In the genomic region with DNA sequence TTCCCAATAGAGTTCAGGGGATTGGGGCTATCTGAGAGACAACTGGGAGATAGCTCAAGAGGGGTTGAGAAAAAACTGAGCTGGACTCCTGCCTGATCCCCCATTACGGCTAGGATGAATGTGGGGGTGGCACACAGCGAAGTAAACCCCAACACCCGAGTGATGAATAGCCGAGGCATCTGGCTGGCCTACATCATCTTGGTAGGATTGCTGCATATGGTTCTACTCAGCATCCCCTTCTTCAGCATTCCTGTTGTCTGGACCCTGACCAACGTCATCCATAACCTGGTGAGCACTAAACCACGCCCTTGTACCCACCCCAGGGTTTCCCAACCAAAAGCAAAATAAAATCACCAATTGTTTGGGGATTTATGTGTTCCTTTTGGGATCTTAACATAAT, we compare ENCODE assay signal across 10 cellular contexts. TPM values are rescaled to one million over a fixed set of nuclear protein-coding genes. Genes with fewer than 3 reads are reported as not detected.
A peak's percentile ranks its signal among the peaks of the same experiment; 100 is the strongest.
DNase-seq lines count a peak whose midpoint lies in the region; ATAC-seq and TF ChIP-seq lines count a peak whose summit lies in the region.
"Had no signal": no experiment of that assay in that cellular context is flagged by ENCODE, and none has a peak within 500 bp of the region (broad histone marks: within the 10 kb centered on the region; RNA-seq: fewer than 3 reads in every experiment).

No MANE protein-coding gene starts in this region.

- TF ChIP-seq CTCF in breast epithelium (IDR thresholded peaks at IDR 0.05) (no peak), MCF 10A (IDR thresholded peaks at IDR 0.05; ENCODE audit: unreplicated experiment) (no peak), WI38 (IDR thresholded peaks at IDR 0.05; ENCODE audit: low read depth, low read length) (no peak), upper lobe of left lung (IDR thresholded peaks at IDR 0.05) (no peak), nephron progenitor cell (IDR thresholded peaks at IDR 0.05) (no peak)

- H3K27ac ChIP-seq in breast epithelium (peak overlapping the region; percentile 35 to 93), iPS-20b (ENCODE audit: low read length) (no peak overlapping the region), upper lobe of left lung (peak overlapping the region; percentile 9 to 89 (median 84))

- H3K27ac Mint-ChIP-seq in MCF 10A (ENCODE audit: low read depth, unreplicated experiment): no peak overlapping the region
- no peak overlapping the region for H3K27ac Mint-ChIP-seq in nephron progenitor cell

- CTCF ChIA-PET in MCF 10A (lab: Yijun Ruan, JAX): interaction anchor here (1.1 to 1.8 kb wide), 8 partner anchors 8 to 221 kb away, joined by 3 to 13 read pairs (median 5); partner anchors contain the start of gene DNAJC14

- DNase-seq in breast epithelium (ENCODE audit: low spot score in 2 of 2): no peak
- no peak for DNase-seq in MCF 10A (ENCODE audit: unreplicated experiment)
- DNase-seq in upper lobe of left lung: no peak
- DNase-seq in NCI-H2196 (lab: John Stamatoyannopoulos, UW; ENCODE audit: unreplicated experiment): no peak
- no peak for DNase-seq in nephron progenitor cell
- no peak for DNase-seq in mucosa of gallbladder (ENCODE audit: low spot score)
- DNase-seq: caudate nucleus had no signal

- H3K9ac ChIP-seq in iPS-20b (ENCODE audit: low read depth, low read length): peak overlapping the region; percentile 83; the same call in 1 of the 2 replicates

- TF ChIP-seq POLR2A in breast epithelium (IDR thresholded peaks at IDR 0.05): no peak
- TF ChIP-seq POLR2A in upper lobe of left lung (IDR thresholded peaks at IDR 0.05): no peak

- POLR2A ChIA-PET in MCF 10A (lab: Yijun Ruan, JAX): interaction anchor here (1.2 to 8.3 kb wide), 16 partner anchors 10 to 403 kb away, joined by 3 to 207 read pairs (median 7); partner anchors contain the start of genes CD63, DGKA, DNAJC14 and ESYT1

- H3K9me3 ChIP-seq in breast epithelium: no peaks in the 10 kb centered on the region
- no peaks in the 10 kb centered on the region for H3K9me3 ChIP-seq in iPS-20b (ENCODE audit: insufficient read depth, low read depth, low read length)
- H3K9me3 ChIP-seq in upper lobe of left lung: no peaks in the 10 kb centered on the region

- ATAC-seq in upper lobe of left lung (ENCODE audit: low FRiP score in 2 of 2): no peak

- H3K4me3 ChIP-seq in breast epithelium (peak overlapping the region in 2 of 3 donors; percentile 67 to 71), WI38 (ENCODE audit: low read depth, low read length) (peak overlapping the region; percentile 83), iPS-20b (ENCODE audit: low read length) (peak overlapping the region; percentile 95), upper lobe of left lung (peak overlapping the region in 3 of 4 donors; percentile 63 to 83 (median 76))

- H3K27me3 ChIP-seq in breast epithelium: no peaks in the 10 kb centered on the region
- H3K27me3 ChIP-seq in iPS-20b (ENCODE audit: insufficient read depth, low read length): no peaks in the 10 kb centered on the region
- no peaks in the 10 kb centered on the region for H3K27me3 ChIP-seq in upper lobe of left lung

- H3K4me1 ChIP-seq in breast epithelium (peaks cover 0 to 17% of the 10 kb centered on the region in 2 donors), iPS-20b (ENCODE audit: insufficient read depth, low read length) (peaks cover 6% of the 10 kb centered on the region; the same call in 1 of the 2 replicates), upper lobe of left lung (peaks cover 27 to 42% (median 35%) of the 10 kb centered on the region in 4 donors)

- no peaks in the 10 kb centered on the region for H3K36me3 ChIP-seq in breast epithelium
- peaks cover 65% of the 10 kb centered on the region for H3K36me3 ChIP-seq in iPS-20b (ENCODE audit: insufficient read depth, low read depth, low read length)
- peaks cover 19 to 54% (median 34%) of the 10 kb centered on the region in 4 donors for H3K36me3 ChIP-seq in upper lobe of left lung

- H3K4me3 Mint-ChIP-seq in MCF 10A (ENCODE audit: unreplicated experiment): no peak overlapping the region
- no peak overlapping the region for H3K4me3 Mint-ChIP-seq in nephron progenitor cell

- TF ChIP-seq EP300 in upper lobe of left lung (IDR thresholded peaks at IDR 0.05): no peak

- no TSS peak for BruUV-seq in MCF 10A (replicated peaks; lab: Mats Ljungman, UMichigan)

- WGBS in upper lobe of left lung, 2 donors: 63 to 79% methylated on average over 6 of the region's 6 CpGs

- H3K9me3 Mint-ChIP-seq in MCF 10A (ENCODE audit: unreplicated experiment) (no peaks in the 10 kb centered on the region), nephron progenitor cell (no peaks in the 10 kb centered on the region)

- H3K4me1 Mint-ChIP-seq in MCF 10A (ENCODE audit: insufficient read depth, unreplicated experiment) (peaks cover 16% of the 10 kb centered on the region), nephron progenitor cell (peaks cover 29% of the 10 kb centered on the region)

- intact Hi-C loops in breast epithelium (cut with DNase I; ENCODE audit: low total_unique reads): loop anchor here (1.0 kb wide), 1 partner anchor 75 kb away; no protein-coding TSS in a partner anchor
- intact Hi-C loops in MCF 10A (cut with micrococcal nuclease): loop anchor here (5.0 kb wide), 1 partner anchor 223 kb away; the partner anchor contains the start of gene RPS26

- H3K27me3 Mint-ChIP-seq in MCF 10A (ENCODE audit: insufficient read depth, unreplicated experiment) (no peaks in the 10 kb centered on the region), nephron progenitor cell (ENCODE audit: low read depth, poor library complexity) (no peaks in the 10 kb centered on the region)

- H3K36me3 Mint-ChIP-seq in MCF 10A (ENCODE audit: insufficient read depth, unreplicated experiment): peaks cover 57% of the 10 kb centered on the region
- peaks cover 37% of the 10 kb centered on the region for H3K36me3 Mint-ChIP-seq in nephron progenitor cell (ENCODE audit: low read depth)

RNA-seq across cellular contexts. Expression of gene ORMDL2, which starts 1.0 kb away (rescaled TPM):
- total RNA-seq in breast epithelium (10 to 100 TPM; 13.1 to 28.5 (median 21.0) TPM), MCF 10A (2022) (54.6 and 55.9 TPM in 2 replicates), upper lobe of left lung (10 to 100 TPM in 5 of 6 donors, 1 to 10 TPM in 1; 9.4 to 62.9 (median 20.2) TPM), mucosa of gallbladder (66.2 TPM)

RNA-seq across cellular contexts. Expression of gene SARNP, which starts 1.4 kb away (rescaled TPM):
- total RNA-seq in breast epithelium (10 to 100 TPM; 54.7 to 64.3 (median 55.3) TPM), MCF 10A (2022) (39.2 and 61.1 TPM in 2 replicates), upper lobe of left lung (10 to 100 TPM; 39.1 to 69.3 (median 54.9) TPM), mucosa of gallbladder (36.6 TPM)

RNA-seq across cellular contexts. Expression of gene DNAJC14, which starts 10.5 kb away (rescaled TPM):
- 10 to 100 TPM; 31.0 to 46.2 (median 36.1) TPM for total RNA-seq in breast epithelium
- total RNA-seq in MCF 10A (2022): 27.3 and 29.9 TPM in 2 replicates
- 10 to 100 TPM; 22.0 to 40.3 (median 33.6) TPM for total RNA-seq in upper lobe of left lung
- 31.6 TPM for total RNA-seq in mucosa of gallbladder

RNA-seq across cellular contexts. Expression of gene MMP19, which starts 23.9 kb away (rescaled TPM):
- total RNA-seq in breast epithelium (10 to 100 TPM; 21.9 to 50.6 (median 47.9) TPM), MCF 10A (2022) (3.3 and 3.7 TPM in 2 replicates), upper lobe of left lung (100 to 1,000 TPM in 1 of 6 donors, 10 to 100 TPM in 5; 13.6 to 122 (median 42.3) TPM), mucosa of gallbladder (5.2 TPM)
- total RNA-seq: T-helper 1 cell treated with Interleukin-12 subunit alpha and Interleukin-12 subunit beta and Interleukin-4 antibody, amounts not matched to agents 30 ng/mL and 1 ng/mL, for 36 hours had no signal
